Comparison of ENCODE assay signal across 1 cellular context in genomic region chr21:41280115-41280919, GRCh38.
TF ChIP-seq lines count a peak whose summit lies in the region.

No MANE protein-coding gene starts in this region.

TF ChIP-seq in HepG2, 621 proteins besides CTCF, POLR2A, EP300 and RAD21:
- no peak for TF ChIP-seq ZBTB8A (CRISPR knock-in tag; IDR thresholded peaks at IDR 0.05; ENCODE audit: borderline replicate concordance, low read depth)
- TF ChIP-seq CERS6 (CRISPR knock-in tag; IDR thresholded peaks at IDR 0.05): no peak
- no peak for TF ChIP-seq TBL1XR1 (IDR thresholded peaks at IDR 0.05; ENCODE audit: borderline replicate concordance, low read length, partially characterized antibody)
- TF ChIP-seq NFYB (CRISPR knock-in tag; IDR thresholded peaks at IDR 0.05): no peak
- TF ChIP-seq RORA (CRISPR knock-in tag; IDR thresholded peaks at IDR 0.05): no peak
- TF ChIP-seq FUBP1 (CRISPR knock-in tag; IDR thresholded peaks at IDR 0.05; ENCODE audit: borderline replicate concordance): no peak
- TF ChIP-seq RNF219 (CRISPR knock-in tag; IDR thresholded peaks at IDR 0.05): no peak
- no peak for TF ChIP-seq ATF3 (CRISPR knock-in tag; IDR thresholded peaks at IDR 0.05)
- no peak for TF ChIP-seq PHF20 (CRISPR knock-in tag; IDR thresholded peaks at IDR 0.05)
- TF ChIP-seq AKNA (CRISPR knock-in tag; IDR thresholded peaks at IDR 0.05; ENCODE audit: borderline replicate concordance): no peak
- no peak for TF ChIP-seq ZNF720 (CRISPR knock-in tag; IDR thresholded peaks at IDR 0.05)
- no peak for TF ChIP-seq DMTF1 (CRISPR knock-in tag; IDR thresholded peaks at IDR 0.05)
- TF ChIP-seq CEBPG (CRISPR knock-in tag; IDR thresholded peaks at IDR 0.05): no peak
- TF ChIP-seq SAP130 (CRISPR knock-in tag; IDR thresholded peaks at IDR 0.05; ENCODE audit: low read depth): no peak
- no peak for TF ChIP-seq MYNN (CRISPR knock-in tag; IDR thresholded peaks at IDR 0.05; ENCODE audit: low read depth)
- TF ChIP-seq GTF2F1 (IDR thresholded peaks at IDR 0.05; ENCODE audit: low read length): no peak
- no peak for TF ChIP-seq ZNF160 (CRISPR knock-in tag; IDR thresholded peaks at IDR 0.05)
- no peak for TF ChIP-seq HMG20A (CRISPR knock-in tag; IDR thresholded peaks at IDR 0.05; ENCODE audit: borderline replicate concordance)
- no peak for TF ChIP-seq GRHL1 (CRISPR knock-in tag; conservative IDR thresholded peaks at IDR 0.05)
- TF ChIP-seq KLF6 (CRISPR knock-in tag; IDR thresholded peaks at IDR 0.05): no peak
